ENCODE assay signal across 8 cellular contexts in the genomic region with DNA sequence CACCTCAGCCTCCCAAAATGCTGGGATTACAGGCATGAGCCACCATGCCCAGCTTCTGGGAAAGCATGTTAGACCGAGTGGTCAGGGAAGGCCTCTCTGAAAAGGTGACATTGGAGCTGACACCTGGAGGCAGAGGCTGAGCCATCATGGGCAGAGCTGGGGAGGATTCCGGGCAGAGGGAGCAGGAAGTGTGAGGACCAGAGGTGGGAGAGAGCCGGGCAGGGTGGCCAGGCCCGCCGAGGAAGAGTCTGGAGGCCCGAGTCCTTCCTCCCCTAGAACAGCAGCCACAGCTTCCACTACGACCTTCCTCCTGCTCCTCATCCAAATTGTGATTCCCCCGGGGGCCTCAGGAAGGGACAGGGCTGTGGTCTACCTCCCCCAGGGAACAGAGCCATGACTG.
"Had no signal": no experiment of that assay in that cellular context is flagged by ENCODE, and none has a peak within 500 bp of the region (broad histone marks: within the 10 kb centered on the region; RNA-seq: fewer than 3 reads in every experiment).

No MANE protein-coding gene starts in this region.

- H3K4me2 ChIP-seq: GM23338 had no signal

- H2AFZ ChIP-seq: GM23338 had no signal

- FAIRE-seq: H1, H54, HepG2 had no signal

- H3K36me3 ChIP-seq: HAP-1 had no signal

- H3K4me1 ChIP-seq: HAP-1 had no signal

- DNase-seq: HFFc6, KBM-7 had no signal

- H3K9me3 ChIP-seq: HAP-1 had no signal

- H3K4me3 ChIP-seq: GM23338, HAP-1 had no signal

- H3K27ac ChIP-seq: HL-60 had no signal
